ENCODE assay signal across 28 cellular contexts in genomic region chr10:33719005-33719703, GRCh38.
A peak's percentile ranks its signal among the peaks of the same experiment; 100 is the strongest.
DNase-seq lines count a peak whose midpoint lies in the region; ATAC-seq, FAIRE-seq and TF ChIP-seq lines count a peak whose summit lies in the region.
"Had no signal": no experiment of that assay in that cellular context is flagged by ENCODE, and none has a peak within 500 bp of the region (broad histone marks: within the 10 kb centered on the region; RNA-seq: fewer than 3 reads in every experiment).

No MANE protein-coding gene starts in this region.

- H3K27ac ChIP-seq in endothelial cell of umbilical vein (ENCODE audit: insufficient read depth, low read depth, low read length) (no peak overlapping the region), left ventricle myocardium inferior (replicated peaks) (peak overlapping the region; percentile 78)
- H3K27ac ChIP-seq: hepatocyte, Peyer's patch, SJCRH30, uterus had no signal

- no peak for TF ChIP-seq POLR2A in endothelial cell of umbilical vein (IDR thresholded peaks at IDR 0.05; ENCODE audit: low read depth, low read length)

- H3K27me3 ChIP-seq in endothelial cell of umbilical vein (ENCODE audit: control insufficient read depth in 2 of 2, insufficient read depth in 2 of 2, low read length in 2 of 2) (no peaks in the 10 kb centered on the region), left ventricle myocardium inferior (ENCODE audit: low read depth) (no peaks in the 10 kb centered on the region)
- H3K27me3 ChIP-seq: hepatocyte, Peyer's patch, SJCRH30, uterus had no signal

- no peaks in the 10 kb centered on the region for H4K20me1 ChIP-seq in endothelial cell of umbilical vein (replicated peaks; ENCODE audit: control insufficient read depth, extremely low read depth, insufficient read depth, low read length)

- CTCF ChIA-PET in endothelial cell of umbilical vein (lab: Charles Lee): interaction anchor here (1.0 kb wide), 1 partner anchor 384 kb away, joined by 5 read pairs; no protein-coding TSS in a partner anchor

- H3K4me1 ChIP-seq in endothelial cell of umbilical vein (ENCODE audit: control insufficient read depth, extremely low read depth, insufficient read depth, low read length) (peaks cover 26% of the 10 kb centered on the region), left ventricle myocardium inferior (peaks cover 78% of the 10 kb centered on the region)
- H3K4me1 ChIP-seq: Peyer's patch, uterus had no signal

- dilution Hi-C loops in endothelial cell of umbilical vein (cut with MboI; ENCODE audit: extremely low pct_ligation_motif_present, low sequenced_read_pairs): no loop called here

- H3K4me3 ChIP-seq in endothelial cell of umbilical vein (replicated peaks in 1 of 3; ENCODE audit: insufficient read depth in 1 of 3, low read depth in 1 of 3, low read length in 3 of 3): no peak overlapping the region
- H3K4me3 ChIP-seq in left ventricle myocardium inferior: no peak overlapping the region
- H3K4me3 ChIP-seq: GM12878, hepatocyte, Peyer's patch, SJCRH30, smooth muscle cell, uterus had no signal

- H3K79me2 ChIP-seq in endothelial cell of umbilical vein (ENCODE audit: control insufficient read depth, insufficient read depth, low read length): no peaks in the 10 kb centered on the region
- H3K79me2 ChIP-seq: hepatocyte had no signal

- peak overlapping the region; percentile 38 for H3K4me2 ChIP-seq in endothelial cell of umbilical vein (ENCODE audit: insufficient read depth, low read length)
- H3K4me2 ChIP-seq: hepatocyte, smooth muscle cell had no signal

- H3K36me3 ChIP-seq in endothelial cell of umbilical vein (ENCODE audit: control insufficient read depth in 2 of 2, extremely low read depth in 1 of 2, insufficient read depth in 2 of 2, low read length in 2 of 2) (no peaks in the 10 kb centered on the region), left ventricle myocardium inferior (no peaks in the 10 kb centered on the region)
- H3K36me3 ChIP-seq: Peyer's patch, SJCRH30, uterus had no signal

- peak; percentile 57 for ATAC-seq in sciatic nerve
- no peak for ATAC-seq in GM18517 (IDR thresholded peaks at IDR 0.05; ENCODE audit: unreplicated experiment)
- ATAC-seq: activated naive CD4-positive, alpha-beta T cell treated with anti-CD3 and anti-CD28 coated beads, Interleukin-2, amount 50 U/mL, for 72 hours; GM12878 had no signal

- no peak overlapping the region for H3K9ac ChIP-seq in endothelial cell of umbilical vein (replicated peaks; ENCODE audit: extremely low read depth, insufficient read depth, low read length)

- intact Hi-C loops in endothelial cell of umbilical vein (cut with micrococcal nuclease): no loop called here
- intact Hi-C loops in left ventricle myocardium inferior (cut with micrococcal nuclease): no loop called here
- intact Hi-C loops in sciatic nerve (cut with DNase I): no loop called here

- DNase-seq in RPMI7951 (ENCODE audit: low read depth) (peak; percentile 50), endothelial cell of umbilical vein (ENCODE audit: low read depth, low spot score) (peak; percentile 60), left ventricle myocardium inferior (peak; percentile 18), sciatic nerve (ENCODE audit: low spot score) (no peak), RKO (ENCODE audit: low spot score) (no peak), cerebellar cortex (ENCODE audit: low spot score) (no peak)
- DNase-seq: activated CD4-positive, alpha-beta T cell treated with anti-CD3 and anti-CD28 coated beads, Interleukin-2, amount 10 ng/mL, durations not matched to agents 24 days and 14 days; activated CD8-positive, alpha-beta memory T cell treated with anti-CD3 and anti-CD28 coated beads for 24 hours; activated effector memory CD4-positive, alpha-beta T cell treated with Interleukin-2 at 50 U/mL for 16 hours; DMS153; effector CD8-positive, alpha-beta T cell; foreskin melanocyte; H9; NCI-H1436; nephron progenitor cell; Peyer's patch; SJCRH30; stimulated activated CD4-positive, alpha-beta T cell treated with anti-CD3 and anti-CD28 coated beads, Interleukin-1b, Interleukin-23, amount 100 ng/mL, for 48 hours; stimulated activated naive CD4-positive, alpha-beta T cell treated with Interleukin-2 at 50 U/mL for 16 hours; T1000; uterus had no signal

- POLR2A ChIA-PET in endothelial cell of umbilical vein (lab: Charles Lee): no interaction called here

- H3K9me3 ChIP-seq in endothelial cell of umbilical vein (replicated peaks; ENCODE audit: control insufficient read depth, insufficient read depth, low read length): no peaks in the 10 kb centered on the region
- H3K9me3 ChIP-seq in left ventricle myocardium inferior (replicated peaks): no peaks in the 10 kb centered on the region
- H3K9me3 ChIP-seq: Peyer's patch, SJCRH30, uterus had no signal

- H2AFZ ChIP-seq in endothelial cell of umbilical vein (ENCODE audit: low read depth, low read length): peak overlapping the region; percentile 6
- H2AFZ ChIP-seq: hepatocyte had no signal

- TF ChIP-seq CTCF in endothelial cell of umbilical vein (IDR thresholded peaks at IDR 0.05; ENCODE audit: extremely low read depth in 1 of 2, insufficient read depth in 1 of 2, low read depth in 1 of 2, low read length in 2 of 2): no peak
- no peak for TF ChIP-seq CTCF in left ventricle myocardium inferior (IDR thresholded peaks at IDR 0.05; ENCODE audit: borderline replicate concordance)

- peak; percentile 42 for FAIRE-seq in endothelial cell of umbilical vein (lab: Jason Lieb, UNC)
- FAIRE-seq: bronchial epithelial cell, colon, GM12878 had no signal

- no TSS peak for BruUV-seq in endothelial cell of umbilical vein (replicated peaks; lab: Mats Ljungman, UMichigan)

- no peaks in the 10 kb centered on the region for H3K9me1 ChIP-seq in endothelial cell of umbilical vein (replicated peaks; ENCODE audit: control insufficient read depth, extremely low read depth, insufficient read depth, low read length)

TF ChIP-seq in endothelial cell of umbilical vein, 7 proteins besides CTCF, POLR2A, EP300 and RAD21:
- TF ChIP-seq POLR2AphosphoS5 (IDR thresholded peaks at IDR 0.05; ENCODE audit: insufficient read depth, low read depth, low read length) (no peak), FOS (IDR thresholded peaks at IDR 0.05; ENCODE audit: borderline replicate concordance, insufficient read depth, low read length) (no peak), EZH2 (IDR thresholded peaks at IDR 0.05; ENCODE audit: borderline replicate concordance, low read depth, low read length, severe bottlenecking) (no peak), MYC (IDR thresholded peaks at IDR 0.05; ENCODE audit: low read depth, low read length) (no peak), JUN (IDR thresholded peaks at IDR 0.05; ENCODE audit: borderline replicate concordance, insufficient read depth, insufficient read length, low read depth) (no peak), GATA2 (IDR thresholded peaks at IDR 0.05; ENCODE audit: insufficient read depth, insufficient read length, low read depth, low read length) (no peak)
- TF ChIP-seq, protein P1, sequence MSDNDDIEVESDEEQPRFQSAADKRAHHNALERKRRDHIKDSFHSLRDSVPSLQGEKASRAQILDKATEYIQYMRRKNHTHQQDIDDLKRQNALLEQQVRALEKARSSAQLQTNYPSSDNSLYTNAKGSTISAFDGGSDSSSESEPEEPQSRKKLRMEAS (IDR thresholded peaks at IDR 0.05; ENCODE audit: insufficient read depth, insufficient read length): no peak
TF ChIP-seq in endothelial cell of umbilical vein: peak in this region for 0.

Comparison
In these comparisons a context has a peak if more than half of its experiments do, and no peak if none do; other contexts are left out.
1. DNase-seq: peak in RPMI7951 (single experiment), endothelial cell of umbilical vein (single experiment) and left ventricle myocardium inferior (single experiment); none in sciatic nerve (single experiment), RKO (single experiment) and cerebellar cortex (single experiment).